8 cellular contexts compared by ENCODE assay signal in the genomic region with DNA sequence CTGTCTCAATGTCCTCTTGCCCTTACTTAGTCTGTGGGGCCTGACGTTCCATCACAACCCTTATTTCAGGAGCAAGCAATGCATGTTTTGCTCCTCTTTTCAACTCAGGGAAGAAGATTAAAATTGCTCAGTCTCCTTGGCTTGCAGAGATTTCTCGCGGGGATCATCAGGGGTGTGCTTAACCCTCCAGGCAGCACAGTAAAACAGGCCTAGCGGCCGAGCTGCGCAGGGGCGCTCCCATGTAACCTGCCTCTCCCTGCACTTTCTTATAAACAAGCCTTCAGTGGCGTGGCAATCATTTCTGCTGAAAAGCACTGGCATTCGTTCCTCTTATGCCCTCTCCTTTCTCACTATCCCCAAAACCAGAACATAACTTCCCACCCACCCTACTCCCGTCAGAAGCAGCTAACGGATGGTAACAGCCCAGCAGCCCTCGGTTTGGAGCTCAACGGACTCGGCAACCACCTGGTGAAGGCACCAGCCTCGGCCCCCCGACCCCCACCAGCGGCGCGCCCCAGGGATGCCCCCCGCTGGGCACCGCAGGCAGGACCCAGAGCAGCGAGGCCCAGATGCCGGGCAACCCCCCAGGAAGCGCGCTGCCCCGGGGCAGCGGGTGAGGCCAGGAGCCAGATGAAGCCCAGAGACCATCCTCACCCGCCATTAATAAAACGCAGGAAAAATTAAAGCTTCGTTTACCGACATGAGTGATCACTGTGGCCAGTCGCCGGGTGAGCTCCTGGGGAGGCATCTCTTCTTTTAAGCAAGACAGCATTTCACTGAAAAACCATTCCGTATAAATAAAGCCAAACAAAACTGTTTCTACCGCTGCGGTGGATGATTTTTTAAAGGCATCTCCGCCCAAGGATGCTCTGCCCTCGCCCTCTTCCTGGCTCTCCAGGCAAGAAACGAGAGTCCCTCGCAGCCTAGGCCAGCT. TPM values are rescaled to one million over a fixed set of nuclear protein-coding genes. Genes with fewer than 3 reads are reported as not detected.
A peak's percentile ranks its signal among the peaks of the same experiment; 100 is the strongest.
DNase-seq lines count a peak whose midpoint lies in the region; ATAC-seq and TF ChIP-seq lines count a peak whose summit lies in the region.

No MANE protein-coding gene starts in this region.

- H3K9me3 ChIP-seq in SJSA1 (replicated peaks): no peaks in the 10 kb centered on the region
- H3K9me3 ChIP-seq in fibroblast of lung (ENCODE audit: control insufficient read depth, insufficient read depth, low read depth, low read length): no peaks in the 10 kb centered on the region
- H3K9me3 ChIP-seq in psoas muscle: no peaks in the 10 kb centered on the region

- H3K4me2 ChIP-seq in fibroblast of lung (ENCODE audit: extremely low read depth, insufficient read depth, low read length): peak overlapping the region; percentile 92

- H3K9ac ChIP-seq in fibroblast of lung (ENCODE audit: insufficient read depth, low read length): no peak overlapping the region

- DNase-seq in NCI-H748 (lab: John Stamatoyannopoulos, UW; ENCODE audit: unreplicated experiment) (peak; percentile 32), NCI-H748 treated with DMSO at 0.1 percent for 48 hours (lab: John Stamatoyannopoulos, UW) (no peak), SJSA1 (ENCODE audit: low read depth in 1 of 2, low spot score in 2 of 2) (no peak), fibroblast of lung (ENCODE audit: low read depth in 2 of 2) (no peak), psoas muscle (no peak), CD1c-positive myeloid dendritic cell (ENCODE audit: extremely low spot score) (no peak)

- peak in 2 of 4 donors; percentile 11 to 58 for ATAC-seq in psoas muscle
- ATAC-seq in HG02610 (IDR thresholded peaks at IDR 0.05; ENCODE audit: unreplicated experiment): no peak
- no peak for ATAC-seq in GM19397 (IDR thresholded peaks at IDR 0.05; ENCODE audit: unreplicated experiment)

- H3K4me1 ChIP-seq in SJSA1 (replicated peaks) (peaks cover 13% of the 10 kb centered on the region), fibroblast of lung (ENCODE audit: control insufficient read depth, extremely low read depth, insufficient read depth, low read length) (no peaks in the 10 kb centered on the region), psoas muscle (no peaks in the 10 kb centered on the region)

- H3K27me3 ChIP-seq in SJSA1 (replicated peaks) (peaks cover 39% of the 10 kb centered on the region), fibroblast of lung (ENCODE audit: control insufficient read depth, insufficient read depth, low read length) (peaks cover 14% of the 10 kb centered on the region), psoas muscle (ENCODE audit: insufficient read depth in 3 of 3, low read length in 2 of 3) (peaks cover 0 to 27% (median 8%) of the 10 kb centered on the region in 3 donors)

- no peaks in the 10 kb centered on the region for H3K36me3 ChIP-seq in SJSA1
- no peaks in the 10 kb centered on the region for H3K36me3 ChIP-seq in fibroblast of lung (ENCODE audit: control insufficient read depth, insufficient read depth, low read length)
- H3K36me3 ChIP-seq in psoas muscle (ENCODE audit: insufficient read depth in 1 of 2, low read depth in 1 of 2): no peaks in the 10 kb centered on the region

- TF ChIP-seq CTCF in fibroblast of lung (conservative IDR thresholded peaks at IDR 0.05 in 1 of 2, IDR thresholded peaks at IDR 0.05 in 1 of 2; ENCODE audit: low read depth in 1 of 2, low read length in 2 of 2) (no peak), psoas muscle (IDR thresholded peaks at IDR 0.05) (no peak)

- H3K4me3 ChIP-seq in SJSA1: peak overlapping the region; percentile 36
- H3K4me3 ChIP-seq in fibroblast of lung (replicated peaks in 1 of 4; ENCODE audit: control extremely low read depth in 1 of 4, insufficient read depth in 1 of 4, low read depth in 3 of 4, low read length in 4 of 4): peak overlapping the region; percentile 47 to 67 (median 57)
- H3K4me3 ChIP-seq in psoas muscle: peak overlapping the region; percentile 74

- WGBS in psoas muscle, 3 donors: 28 to 34% (median 31%) methylated on average over 40 of the region's 40 CpGs

- intact Hi-C loops in psoas muscle (cut with DNase I): no loop called here

- peak overlapping the region; percentile 55 for H2AFZ ChIP-seq in fibroblast of lung (ENCODE audit: low read length)

- no peaks in the 10 kb centered on the region for H3K79me2 ChIP-seq in fibroblast of lung (ENCODE audit: control insufficient read depth, insufficient read depth, low read length)

- H3K27ac ChIP-seq in SJSA1 (no peak overlapping the region), fibroblast of lung (ENCODE audit: insufficient read depth, low read length) (no peak overlapping the region), psoas muscle (no peak overlapping the region)

- no peaks in the 10 kb centered on the region for H4K20me1 ChIP-seq in fibroblast of lung (ENCODE audit: control insufficient read depth, extremely low read depth, insufficient read depth, low read length)

RNA-seq across cellular contexts. Expression of gene MCF2L2, which starts 0.9 kb away (rescaled TPM):
- 0.03 TPM in 1 of 2 replicates, not detected in the other for total RNA-seq in SJSA1 (2014; rRNA removed; shearing (Covaris generic))
- total RNA-seq in fibroblast of lung: under 0.01 TPM in 2 replicates
- polyA plus RNA-seq in fibroblast of lung: 0.05 and 0.08 TPM in 2 replicates
- 0.08 TPM in 1 of 2 replicates, not detected in the other for polyA plus RNA-seq in fibroblast of lung (2012)
- polyA minus RNA-seq in fibroblast of lung (ENCODE audit: low replicate concordance): not detected in 2 replicates
- under 1 TPM; 0.39 to 0.79 (median 0.57) TPM for total RNA-seq in psoas muscle
- polyA plus RNA-seq in psoas muscle: 1 to 10 TPM in 1 of 3 donors, under 1 TPM in 2; 0.17 to 2.7 (median 0.38) TPM
